Comparison of ENCODE assay signal across 21 cellular contexts in genomic region chr14:61193471-61193870, GRCh38.
"Had no signal": no experiment of that assay in that cellular context is flagged by ENCODE, and none has a peak within 500 bp of the region (broad histone marks: within the 10 kb centered on the region; RNA-seq: fewer than 3 reads in every experiment).

No MANE protein-coding gene starts in this region.

- ATAC-seq: activated CD4-positive, CD25-positive, alpha-beta regulatory T cell treated with anti-CD3 and anti-CD28 coated beads, Interleukin-2, amount 50 U/mL, for 24 hours; heart left ventricle; left lung had no signal

- H3K27me3 ChIP-seq: ascending aorta, right atrium auricular region, tibial nerve had no signal

- DNase-seq: activated CD4-positive, alpha-beta T cell treated with anti-CD3 and anti-CD28 coated beads, Interleukin-2, amount 50 U/mL, for 1 hour; activated CD8-positive, alpha-beta memory T cell treated with anti-CD3 and anti-CD28 coated beads, Interleukin-2, amount 50 U/mL, for 4 hours; activated gamma-delta T cell; activated T-cell treated with anti-CD3 and anti-CD28 coated beads, Interleukin-2, amount 50 U/mL, for 48 hours; colonic mucosa; endodermal cell; heart left ventricle; kidney; left lung; stimulated activated CD4-positive, alpha-beta T cell treated with anti-CD3 and anti-CD28 coated beads, Interleukin-2, amount 100 ng/mL, for 48 hours had no signal

- H3K27ac Mint-ChIP-seq: activated naive CD4-positive, alpha-beta T cell treated with anti-CD3 and anti-CD28 coated beads, Interleukin-2, amount 50 U/mL, for 24 hours; endodermal cell; progenitor cell of endocrine pancreas; stimulated activated naive CD8-positive, alpha-beta T cell treated with anti-CD3 and anti-CD28 coated beads, Interleukin-15, Interleukin-2, amounts not matched to agents 100 ng/mL and 50 ng/mL, for 24 hours had no signal

- H3K4me3 Mint-ChIP-seq: activated naive CD4-positive, alpha-beta T cell treated with anti-CD3 and anti-CD28 coated beads, Interleukin-2, amount 50 U/mL, for 24 hours; central memory CD8-positive, alpha-beta T cell; endodermal cell; neural crest cell; stimulated activated naive CD8-positive, alpha-beta T cell treated with anti-CD3 and anti-CD28 coated beads, Interleukin-15, Interleukin-2, amounts not matched to agents 100 ng/mL and 50 ng/mL, for 24 hours had no signal

- H3K36me3 Mint-ChIP-seq: activated naive CD4-positive, alpha-beta T cell treated with anti-CD3 and anti-CD28 coated beads, Interleukin-2, amount 50 U/mL, for 24 hours had no signal

- H3K27ac ChIP-seq: ascending aorta, colonic mucosa, epithelial cell of prostate, heart left ventricle, left lung, right atrium auricular region, tibial nerve had no signal

- H3K9me3 Mint-ChIP-seq: activated naive CD4-positive, alpha-beta T cell treated with anti-CD3 and anti-CD28 coated beads, Interleukin-2, amount 50 U/mL, for 24 hours; central memory CD8-positive, alpha-beta T cell; endodermal cell; neural crest cell; stimulated activated naive CD8-positive, alpha-beta T cell treated with anti-CD3 and anti-CD28 coated beads, Interleukin-15, Interleukin-2, amounts not matched to agents 100 ng/mL and 50 ng/mL, for 24 hours had no signal

- H3K4me1 ChIP-seq: ascending aorta, colonic mucosa had no signal

- H3K36me3 ChIP-seq: ascending aorta, colonic mucosa, heart left ventricle, left lung, right atrium auricular region, tibial nerve had no signal

- H3K4me3 ChIP-seq: ascending aorta, colonic mucosa, heart left ventricle, left lung, right atrium auricular region, skin epidermis, tibial nerve had no signal
